Comparison of ENCODE assay signal across 34 cellular contexts in the genomic region with DNA sequence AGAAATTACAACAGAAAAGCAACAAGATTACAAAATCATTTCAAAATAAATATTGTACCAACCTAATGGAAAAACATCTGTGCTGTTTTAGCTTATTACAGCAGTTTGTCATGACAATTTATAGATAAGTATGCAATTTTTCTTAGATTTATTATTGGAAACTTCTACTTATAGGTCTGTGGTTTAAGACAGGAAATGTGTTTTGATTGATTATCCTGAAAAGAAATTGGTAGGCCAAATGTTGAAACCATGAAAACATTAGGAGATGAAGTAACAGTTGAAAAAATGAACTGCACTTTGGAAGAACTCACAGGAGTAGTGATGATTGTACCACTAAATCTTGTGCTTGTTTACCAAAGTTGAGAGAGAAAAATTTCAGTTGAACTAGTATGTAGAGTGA.
DNase-seq lines count a peak whose midpoint lies in the region; ATAC-seq and TF ChIP-seq lines count a peak whose summit lies in the region.
"Had no signal": no experiment of that assay in that cellular context is flagged by ENCODE, and none has a peak within 500 bp of the region (broad histone marks: within the 10 kb centered on the region; RNA-seq: fewer than 3 reads in every experiment).

No MANE protein-coding gene starts in this region.

- H3K36me3 Mint-ChIP-seq in HFFc6 (ENCODE audit: low read depth), result no peaks in the 10 kb centered on the region
- H3K36me3 Mint-ChIP-seq: activated naive CD4-positive, alpha-beta T cell treated with anti-CD3 and anti-CD28 coated beads, Interleukin-2, amount 10 ng/mL, durations not matched to agents 7 days and 5 days; naive B cell had no signal

- H3K27me3 ChIP-seq in foreskin keratinocyte, result no peaks in the 10 kb centered on the region
- H3K27me3 ChIP-seq: breast epithelium, heart left ventricle, neutrophil, spleen, tibial nerve had no signal

- peak overlapping the region; percentile 15; the same call in 1 of the 2 replicates for H3K27ac Mint-ChIP-seq in HFFc6
- H3K27ac Mint-ChIP-seq: activated CD4-positive, alpha-beta T cell treated with anti-CD3 and anti-CD28 coated beads for 36 hours; activated CD8-positive, alpha-beta T cell treated with anti-CD3 and anti-CD28 coated beads, Interleukin-2, amount 10 ng/mL, durations not matched to agents 7 days and 5 days; activated naive CD4-positive, alpha-beta T cell treated with anti-CD3 and anti-CD28 coated beads, Interleukin-2, amount 10 ng/mL, durations not matched to agents 7 days and 5 days; activated T-helper 17 cell treated with anti-CD3 and anti-CD28 coated beads, Interleukin-2, amount 50 U/mL, for 72 hours; GM23338; naive B cell; T-helper 2 cell treated with Interferon-gamma antibody and Interleukin-4, amounts not matched to agents 5 μg/mL and 100 μg/mL, for 36 hours had no signal

- H3K4me3 ChIP-seq in AG09309 (ENCODE audit: control insufficient read depth, low read depth, low read length) (no peak overlapping the region), astrocyte of the spinal cord (ENCODE audit: low read depth, low read length) (no peak overlapping the region)
- H3K4me3 ChIP-seq: breast epithelium, GM23338, heart left ventricle, K562, spleen, tibial nerve had no signal

- H3K4me1 Mint-ChIP-seq in HFFc6 (ENCODE audit: low read depth), result peaks cover 39% of the 10 kb centered on the region
- H3K4me1 Mint-ChIP-seq: activated naive CD4-positive, alpha-beta T cell treated with anti-CD3 and anti-CD28 coated beads, Interleukin-2, amount 10 ng/mL, durations not matched to agents 7 days and 5 days; activated T-helper 17 cell treated with anti-CD3 and anti-CD28 coated beads, Interleukin-2, amount 50 U/mL, for 72 hours; GM23338; naive B cell had no signal

- no peaks in the 10 kb centered on the region for H3K27me3 Mint-ChIP-seq in HFFc6 (ENCODE audit: insufficient read depth)
- H3K27me3 Mint-ChIP-seq: activated CD4-positive, alpha-beta T cell treated with anti-CD3 and anti-CD28 coated beads for 36 hours; activated naive CD4-positive, alpha-beta T cell treated with anti-CD3 and anti-CD28 coated beads, Interleukin-2, amount 10 ng/mL, durations not matched to agents 7 days and 5 days; activated T-helper 17 cell treated with anti-CD3 and anti-CD28 coated beads, Interleukin-2, amount 50 U/mL, for 72 hours; naive B cell had no signal

- peak overlapping the region; percentile 70 for H3K27ac ChIP-seq in foreskin keratinocyte
- H3K27ac ChIP-seq: breast epithelium, heart left ventricle, neutrophil, spleen, tibial nerve, VCaP had no signal

- H3K9me3 Mint-ChIP-seq in HFFc6, result no peaks in the 10 kb centered on the region
- H3K9me3 Mint-ChIP-seq: activated T-helper 17 cell treated with anti-CD3 and anti-CD28 coated beads, Interleukin-2, amount 50 U/mL, for 72 hours had no signal

- in situ Hi-C loops in astrocyte of the spinal cord (cut with HindIII; ENCODE audit: low sequenced_read_pairs), result no loop called here

- H3K4me1 ChIP-seq in foreskin keratinocyte, result peaks cover 23% of the 10 kb centered on the region
- H3K4me1 ChIP-seq: breast epithelium, heart left ventricle, spleen, tibial nerve had no signal

- TF ChIP-seq CTCF in AG09309 (IDR thresholded peaks at IDR 0.05; ENCODE audit: control insufficient read depth, insufficient read depth, low read depth, low read length, missing control alignments), result no peak
- no peak for TF ChIP-seq CTCF in HFFc6 (IDR thresholded peaks at IDR 0.05)
- TF ChIP-seq CTCF in astrocyte of the spinal cord (IDR thresholded peaks at IDR 0.05; ENCODE audit: low read depth, low read length), result no peak
- no peak for TF ChIP-seq CTCF in foreskin keratinocyte (conservative IDR thresholded peaks at IDR 0.05)

- DNase-seq in AG09309 (ENCODE audit: low read depth) (peak; percentile 17), HFFc6 (no peak), astrocyte of the spinal cord (ENCODE audit: low read depth, low spot score) (peak; percentile 9), foreskin keratinocyte (no peak), T-helper 2 cell (no peak)
- DNase-seq: ACHN; activated CD4-positive, alpha-beta T cell treated with anti-CD3 and anti-CD28 coated beads for 36 hours; activated CD8-positive, alpha-beta T cell treated with anti-CD3 and anti-CD28 coated beads, Interleukin-2, amount 10 ng/mL, durations not matched to agents 7 days and 5 days; activated naive CD4-positive, alpha-beta T cell treated with anti-CD3 and anti-CD28 coated beads, Interleukin-2, amount 10 ng/mL, durations not matched to agents 7 days and 5 days; amygdala; C1 segment of cervical spinal cord; DMS153; foreskin melanocyte; heart left ventricle; kidney; left ventricle myocardium superior; midbrain; naive B cell; NCI-H1930; NCI-H510A treated with DMSO at 0.1 percent for 48 hours; right cardiac atrium; spleen; stimulated activated CD4-positive, alpha-beta T cell treated with anti-CD3 and anti-CD28 coated beads, Interleukin-2, amount 100 ng/mL, for 24 hours had no signal

- H3K4me3 Mint-ChIP-seq in HFFc6, result no peak overlapping the region
- H3K4me3 Mint-ChIP-seq: activated CD4-positive, alpha-beta T cell treated with anti-CD3 and anti-CD28 coated beads for 36 hours; activated CD8-positive, alpha-beta T cell treated with anti-CD3 and anti-CD28 coated beads, Interleukin-2, amount 10 ng/mL, durations not matched to agents 7 days and 5 days; activated naive CD4-positive, alpha-beta T cell treated with anti-CD3 and anti-CD28 coated beads, Interleukin-2, amount 10 ng/mL, durations not matched to agents 7 days and 5 days; activated T-helper 17 cell treated with anti-CD3 and anti-CD28 coated beads, Interleukin-2, amount 50 U/mL, for 72 hours; GM23338; naive B cell; T-helper 2 cell treated with Interferon-gamma antibody and Interleukin-4, amounts not matched to agents 5 μg/mL and 100 μg/mL, for 36 hours had no signal

- no peak for ATAC-seq in foreskin keratinocyte
- ATAC-seq in GM21717 (IDR thresholded peaks at IDR 0.05; ENCODE audit: unreplicated experiment), result no peak
- no peak for ATAC-seq in HG02840 (IDR thresholded peaks at IDR 0.05; ENCODE audit: low FRiP score, unreplicated experiment)
- ATAC-seq in HG03175 (IDR thresholded peaks at IDR 0.05; ENCODE audit: unreplicated experiment), result no peak
- ATAC-seq: activated CD8-positive, alpha-beta T cell treated with anti-CD3 and anti-CD28 coated beads, Interleukin-2, amount 10 ng/mL, durations not matched to agents 7 days and 5 days; GM23338; heart left ventricle; K562; left ventricle myocardium superior; right cardiac atrium had no signal

Comparison
In these comparisons a context has a peak if more than half of its experiments do, and no peak if none do; other contexts are left out.
1. DNase-seq: peak in AG09309 (single experiment) and astrocyte of the spinal cord (single experiment); none in HFFc6 (single experiment), foreskin keratinocyte (0 of 2) and T-helper 2 cell (0 of 5).